Comparison of ENCODE assay signal across 12 cellular contexts in the genomic region with DNA sequence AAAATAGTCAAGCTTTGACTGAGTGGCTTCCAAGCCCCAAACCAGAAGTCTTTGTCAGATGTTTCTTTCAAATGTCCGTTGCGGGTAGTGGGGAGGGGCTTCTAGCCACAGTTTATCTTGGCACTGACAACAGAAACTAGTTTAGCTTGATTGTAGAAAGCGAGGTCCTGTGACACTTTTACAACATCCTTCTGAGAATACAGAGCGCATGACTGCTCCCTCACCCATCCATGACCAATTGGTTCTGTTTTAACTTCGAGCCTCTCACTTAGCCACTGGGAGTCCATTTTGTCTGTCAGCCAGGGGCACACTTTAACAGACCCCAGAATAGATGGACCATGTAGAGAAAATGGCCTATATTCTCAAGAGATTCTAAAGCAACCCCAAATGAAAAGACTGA.
DNase-seq lines count a peak whose midpoint lies in the region; ATAC-seq and TF ChIP-seq lines count a peak whose summit lies in the region.
"Had no signal": no experiment of that assay in that cellular context is flagged by ENCODE, and none has a peak within 500 bp of the region (broad histone marks: within the 10 kb centered on the region; RNA-seq: fewer than 3 reads in every experiment).

No MANE protein-coding gene starts in this region.

- CTCF ChIA-PET in PC-3 (lab: Charles Lee): no interaction called here

- H3K79me2 ChIP-seq in PC-3 (ENCODE audit: low read length): no peaks in the 10 kb centered on the region

- H3K9me3 ChIP-seq in PC-3 (ENCODE audit: low read length): no peaks in the 10 kb centered on the region

- BruUV-seq in PC-3 (replicated peaks; lab: Mats Ljungman, UMichigan): no TSS peak

- no peak overlapping the region for H3K4me2 ChIP-seq in PC-3 (ENCODE audit: low read length)

- H3K9ac ChIP-seq in PC-3 (ENCODE audit: low read length): no peak overlapping the region

- no peaks in the 10 kb centered on the region for H3K4me1 ChIP-seq in PC-3 (ENCODE audit: insufficient read depth, low read length)

- no peak for TF ChIP-seq CTCF in PC-3 (conservative IDR thresholded peaks at IDR 0.05; ENCODE audit: low read depth, low read length)

- no peaks in the 10 kb centered on the region for H4K20me1 ChIP-seq in PC-3 (ENCODE audit: low read length)

- H3K9me2 ChIP-seq in PC-3 (replicated peaks; ENCODE audit: low read length): no peaks in the 10 kb centered on the region

- H3K36me3 ChIP-seq in PC-3 (ENCODE audit: low read depth, low read length): no peaks in the 10 kb centered on the region

- no peak overlapping the region for H2AFZ ChIP-seq in PC-3 (ENCODE audit: low read length)

- ATAC-seq in GM18508 (IDR thresholded peaks at IDR 0.05; ENCODE audit: insufficient read depth, unreplicated experiment) (peak; percentile 94), GM21619 (IDR thresholded peaks at IDR 0.05; ENCODE audit: unreplicated experiment) (peak; percentile 88), HG03520 (IDR thresholded peaks at IDR 0.05; ENCODE audit: unreplicated experiment) (peak; percentile 97), PC-3 (no peak)
- ATAC-seq: WTC11 had no signal

- H3F3A ChIP-seq in PC-3 (ENCODE audit: low read length, unreplicated experiment): no peaks in the 10 kb centered on the region

- POLR2A ChIA-PET in PC-3 (lab: Charles Lee; ENCODE audit: unreplicated experiment): no interaction called here

- H3K27ac ChIP-seq in PC-3 (ENCODE audit: low read length): no peak overlapping the region

- DNase-seq in kidney glomerular epithelial cell (lab: John Stamatoyannopoulos, UW) (peak; percentile 48), midbrain (lab: John Stamatoyannopoulos, UW) (no peak), SHP77 treated with DMSO at 0.1 percent for 48 hours (lab: John Stamatoyannopoulos, UW) (no peak), PC-3 (no peak), SKM-1 (lab: John Stamatoyannopoulos, UW; ENCODE audit: unreplicated experiment) (no peak)
- DNase-seq: amygdala, hypothalamus, NCI-H774 had no signal

- no peak overlapping the region for H3K4me3 ChIP-seq in PC-3 (ENCODE audit: low read length)

- 0 out of 2 replicates have a peak, but pooled peaks cover 2% of the 10 kb centered on the region for H3K27me3 ChIP-seq in PC-3 (ENCODE audit: low read length)

- intact Hi-C loops in PC-3 (cut with micrococcal nuclease): no loop called here
